Comparison of ENCODE assay signal across 31 cellular contexts in genomic region chr15:41535529-41535928, GRCh38. TPM values are rescaled to one million over a fixed set of nuclear protein-coding genes. Genes with fewer than 3 reads are reported as not detected.
"Had no signal": no experiment of that assay in that cellular context is flagged by ENCODE, and none has a peak within 500 bp of the region (broad histone marks: within the 10 kb centered on the region; RNA-seq: fewer than 3 reads in every experiment).

No MANE protein-coding gene starts in this region.

- DNase-seq: activated CD4-positive, alpha-beta memory T cell treated with anti-CD3 and anti-CD28 coated beads, Interleukin-2, amount 10 ng/mL, durations not matched to agents 7 days and 5 days; activated CD4-positive, alpha-beta T cell treated with anti-CD3 and anti-CD28 coated beads for 1 hour; activated CD4-positive, alpha-beta T cell treated with anti-CD3 and anti-CD28 coated beads for 4 hours; activated CD4-positive, alpha-beta T cell treated with anti-CD3 and anti-CD28 coated beads, Interleukin-2, amount 10 ng/mL, durations not matched to agents 7 days and 5 days; activated CD4-positive, alpha-beta T cell treated with anti-CD3 and anti-CD28 coated beads, Interleukin-2, amount 50 U/mL, for 4 hours; activated CD8-positive, alpha-beta memory T cell treated with anti-CD3 and anti-CD28 coated beads, Interleukin-2, amount 50 U/mL, for 48 hours; activated gamma-delta T cell; activated naive CD4-positive, alpha-beta T cell treated with anti-CD3 and anti-CD28 coated beads, Interleukin-2, amount 50 U/mL, for 16 hours; activated naive CD4-positive, alpha-beta T cell treated with Interleukin-2 at 50 U/mL for 16 hours; activated T-cell treated with anti-CD3 and anti-CD28 coated beads for 4 hours; activated T-cell treated with anti-CD3 and anti-CD28 coated beads, Interleukin-2, amount 50 U/mL, for 24 hours; activated T-cell treated with anti-CD3 and anti-CD28 coated beads, Interleukin-2, amount 50 U/mL, for 72 hours; amniotic stem cell; anterior cingulate cortex; brain microvascular endothelial cell; cortex of kidney; dermis blood vessel endothelial cell; effector CD4-positive, alpha-beta T cell; effector memory CD8-positive, alpha-beta T cell; foreskin keratinocyte; gastrocnemius medialis; glutamatergic neuron; heart left ventricle; T-helper 17 cell; T1000 had no signal

- H3K4me1 Mint-ChIP-seq: WTC11 had no signal

- H3K27ac Mint-ChIP-seq: activated CD4-positive, alpha-beta memory T cell treated with anti-CD3 and anti-CD28 coated beads, Interleukin-2, amount 10 ng/mL, durations not matched to agents 7 days and 5 days; activated CD4-positive, alpha-beta T cell treated with anti-CD3 and anti-CD28 coated beads, Interleukin-2, amount 10 ng/mL, durations not matched to agents 7 days and 5 days; activated naive CD8-positive, alpha-beta T cell; activated T-cell treated with anti-CD3 and anti-CD28 coated beads, Interleukin-2, amount 50 U/mL, for 24 hours; activated T-cell treated with anti-CD3 and anti-CD28 coated beads, Interleukin-2, amount 50 U/mL, for 72 hours; effector memory CD8-positive, alpha-beta T cell; T-helper 17 cell; T-helper 2 cell treated with Interferon-gamma antibody and Interleukin-4, amounts not matched to agents 5 μg/mL and 100 μg/mL, for 36 hours; WTC11 had no signal

- H3K9me3 ChIP-seq: esophagus muscularis mucosa, gastrocnemius medialis, heart left ventricle had no signal

- H3K9me3 Mint-ChIP-seq: activated CD4-positive, alpha-beta memory T cell treated with anti-CD3 and anti-CD28 coated beads, Interleukin-2, amount 10 ng/mL, durations not matched to agents 7 days and 5 days; activated CD4-positive, alpha-beta T cell treated with anti-CD3 and anti-CD28 coated beads, Interleukin-2, amount 10 ng/mL, durations not matched to agents 7 days and 5 days; activated T-cell treated with anti-CD3 and anti-CD28 coated beads, Interleukin-2, amount 50 U/mL, for 24 hours; activated T-cell treated with anti-CD3 and anti-CD28 coated beads, Interleukin-2, amount 50 U/mL, for 72 hours; effector memory CD8-positive, alpha-beta T cell; T-helper 2 cell treated with Interferon-gamma antibody and Interleukin-4, amounts not matched to agents 5 μg/mL and 100 μg/mL, for 36 hours; WTC11 had no signal

- H3K4me1 ChIP-seq: esophagus muscularis mucosa, gastrocnemius medialis had no signal

- H3K4me3 ChIP-seq: esophagus muscularis mucosa, gastrocnemius medialis, heart left ventricle had no signal

- H3K27ac ChIP-seq: brain microvascular endothelial cell, esophagus muscularis mucosa, foreskin keratinocyte, gastrocnemius medialis, heart left ventricle, VCaP had no signal

- ATAC-seq: activated T-cell treated with anti-CD3 and anti-CD28 coated beads, Interleukin-2, amount 50 U/mL, for 72 hours; effector memory CD8-positive, alpha-beta T cell; foreskin keratinocyte; gastrocnemius medialis; heart left ventricle; T-helper 17 cell; WTC11 had no signal

- H3K27me3 Mint-ChIP-seq: activated CD4-positive, alpha-beta memory T cell treated with anti-CD3 and anti-CD28 coated beads, Interleukin-2, amount 10 ng/mL, durations not matched to agents 7 days and 5 days; activated CD4-positive, alpha-beta T cell treated with anti-CD3 and anti-CD28 coated beads, Interleukin-2, amount 10 ng/mL, durations not matched to agents 7 days and 5 days; activated naive CD8-positive, alpha-beta T cell; activated T-cell treated with anti-CD3 and anti-CD28 coated beads, Interleukin-2, amount 50 U/mL, for 24 hours; effector memory CD8-positive, alpha-beta T cell; T-helper 17 cell had no signal

- H3K27me3 ChIP-seq: brain microvascular endothelial cell, esophagus muscularis mucosa, foreskin keratinocyte, gastrocnemius medialis, heart left ventricle had no signal

- H3K4me3 Mint-ChIP-seq: activated CD4-positive, alpha-beta memory T cell treated with anti-CD3 and anti-CD28 coated beads, Interleukin-2, amount 10 ng/mL, durations not matched to agents 7 days and 5 days; activated CD4-positive, alpha-beta T cell treated with anti-CD3 and anti-CD28 coated beads, Interleukin-2, amount 10 ng/mL, durations not matched to agents 7 days and 5 days; activated naive CD8-positive, alpha-beta T cell; activated T-cell treated with anti-CD3 and anti-CD28 coated beads, Interleukin-2, amount 50 U/mL, for 24 hours; activated T-cell treated with anti-CD3 and anti-CD28 coated beads, Interleukin-2, amount 50 U/mL, for 72 hours; effector memory CD8-positive, alpha-beta T cell; T-helper 17 cell; T-helper 2 cell treated with Interferon-gamma antibody and Interleukin-4, amounts not matched to agents 5 μg/mL and 100 μg/mL, for 36 hours; WTC11 had no signal

RNA-seq across cellular contexts. Expression of gene LTK, which starts 21.9 kb away (rescaled TPM):
- total RNA-seq: bronchial epithelial cell, dermis blood vessel endothelial cell, foreskin keratinocyte had no signal
- polyA plus RNA-seq: foreskin keratinocyte had no signal
